In the genomic region with DNA sequence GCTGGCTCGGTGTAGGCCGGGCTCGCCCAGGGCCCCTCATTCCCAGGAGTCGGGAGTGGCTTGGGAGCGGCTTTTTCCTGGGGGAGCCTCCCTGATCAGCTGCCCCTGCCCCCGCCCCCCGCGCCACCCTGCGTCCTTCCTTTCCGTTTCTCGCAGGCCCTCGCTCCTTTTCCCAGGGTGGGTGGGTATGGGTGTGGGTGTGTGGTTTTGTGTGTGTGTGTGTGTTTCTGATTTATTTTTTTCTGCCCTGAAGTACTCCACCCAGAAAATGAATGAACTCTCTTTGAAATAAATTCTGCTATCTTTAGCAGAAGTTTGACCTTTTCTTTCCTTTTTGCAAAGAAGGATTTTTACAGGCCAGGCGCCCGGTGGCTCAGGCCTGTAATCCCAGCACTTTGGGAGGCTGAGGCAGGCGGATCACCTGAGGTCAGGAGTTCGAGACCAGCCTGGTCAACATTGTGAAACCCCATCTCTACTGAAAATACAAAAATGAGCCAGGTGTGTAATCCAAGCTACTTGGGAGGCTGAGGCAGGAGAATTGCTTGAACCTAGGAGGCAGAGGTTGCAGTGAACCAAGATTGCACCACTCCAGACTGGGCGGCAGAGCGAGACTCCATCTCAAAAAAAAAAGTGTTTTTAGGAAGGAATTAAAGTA, we compare ENCODE assay signal across 8 cellular contexts. TPM values are rescaled to one million over a fixed set of nuclear protein-coding genes. Genes with fewer than 3 reads are reported as not detected.
DNase-seq lines count a peak whose midpoint lies in the region; ATAC-seq lines count a peak whose summit lies in the region.

No MANE protein-coding gene starts in this region.

- no peaks in the 10 kb centered on the region for H3K9me3 ChIP-seq in mucosa of stomach (ENCODE audit: control insufficient read depth, low read length)

- no peaks in the 10 kb centered on the region for H3K27me3 ChIP-seq in mucosa of stomach (ENCODE audit: control insufficient read depth, insufficient read depth, low read length)

- no peaks in the 10 kb centered on the region for H3K36me3 ChIP-seq in mucosa of stomach (ENCODE audit: control insufficient read depth, insufficient read depth, low read length)

- ATAC-seq in GM19043 (IDR thresholded peaks at IDR 0.05; ENCODE audit: low read depth, unreplicated experiment) (peak; percentile 19), HG03175 (IDR thresholded peaks at IDR 0.05; ENCODE audit: unreplicated experiment) (peak; percentile 13), GM18907 (IDR thresholded peaks at IDR 0.05; ENCODE audit: unreplicated experiment) (no peak)

- H3K27ac ChIP-seq in angular gyrus (ENCODE audit: low read depth, low read length), result peak overlapping the region; percentile 97

- no peak for DNase-seq in GF-D8 (lab: John Stamatoyannopoulos, UW)
- DNase-seq in NCI-H1092 treated with DMSO at 0.1 percent for 48 hours (lab: John Stamatoyannopoulos, UW), result no peak
- DNase-seq in H4 (ENCODE audit: low spot score), result no peak

- H3K4me1 ChIP-seq in mucosa of stomach (ENCODE audit: control insufficient read depth, insufficient read depth, low read length), result peaks cover 50% of the 10 kb centered on the region

- peak overlapping the region; percentile 74 for H3K9ac ChIP-seq in mucosa of stomach (ENCODE audit: low read length)

- no peak overlapping the region for H3K4me3 ChIP-seq in mucosa of stomach (ENCODE audit: low read length)

RNA-seq across cellular contexts. Expression of gene AP5Z1, which starts 30.0 kb away (rescaled TPM):
- 14.6 and 16.8 TPM in 2 replicates for total RNA-seq in H4 (2014; rRNA removed; shearing (Covaris generic))
